In the genomic region with DNA sequence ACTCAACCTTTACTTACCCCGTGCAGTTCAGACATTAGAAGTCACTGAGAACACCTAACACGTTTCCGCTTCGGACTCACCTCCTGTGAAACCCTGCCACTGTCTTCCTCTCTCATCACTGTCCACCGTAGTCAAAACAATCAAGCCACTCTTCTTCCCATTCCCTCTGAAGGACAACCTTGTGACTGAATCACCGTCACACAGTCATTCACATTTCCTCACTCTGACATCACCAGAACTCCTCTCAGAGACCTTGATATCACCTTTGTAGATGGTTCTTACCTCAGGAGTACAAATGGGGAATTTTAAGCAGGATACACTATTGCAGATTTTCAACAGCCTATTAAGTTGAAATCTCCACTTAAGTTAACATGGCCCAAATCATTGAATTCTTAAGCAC, we compare ENCODE assay signal across 1 cellular context.
TF ChIP-seq lines count a peak whose summit lies in the region.

No MANE protein-coding gene starts in this region.

TF ChIP-seq in WTC11, 78 proteins besides CTCF, POLR2A, EP300 and RAD21 (continued from another document):
- TF ChIP-seq, protein P1, sequence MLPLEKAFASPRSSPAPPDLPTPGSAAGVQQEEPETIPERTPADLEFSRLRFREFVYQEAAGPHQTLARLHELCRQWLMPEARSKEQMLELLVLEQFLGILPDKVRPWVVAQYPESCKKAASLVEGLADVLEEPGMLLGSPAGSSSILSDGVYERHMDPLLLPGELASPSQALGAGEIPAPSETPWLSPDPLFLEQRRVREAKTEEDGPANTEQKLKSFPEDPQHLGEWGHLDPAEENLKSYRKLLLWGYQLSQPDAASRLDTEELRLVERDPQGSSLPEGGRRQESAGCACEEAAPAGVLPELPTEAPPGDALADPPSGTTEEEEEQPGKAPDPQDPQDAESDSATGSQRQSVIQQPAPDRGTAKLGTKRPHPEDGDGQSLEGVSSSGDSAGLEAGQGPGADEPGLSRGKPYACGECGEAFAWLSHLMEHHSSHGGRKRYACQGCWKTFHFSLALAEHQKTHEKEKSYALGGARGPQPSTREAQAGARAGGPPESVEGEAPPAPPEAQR (CRISPR knock-in tag; IDR thresholded peaks at IDR 0.05): no peak
- TF ChIP-seq, protein P2, sequence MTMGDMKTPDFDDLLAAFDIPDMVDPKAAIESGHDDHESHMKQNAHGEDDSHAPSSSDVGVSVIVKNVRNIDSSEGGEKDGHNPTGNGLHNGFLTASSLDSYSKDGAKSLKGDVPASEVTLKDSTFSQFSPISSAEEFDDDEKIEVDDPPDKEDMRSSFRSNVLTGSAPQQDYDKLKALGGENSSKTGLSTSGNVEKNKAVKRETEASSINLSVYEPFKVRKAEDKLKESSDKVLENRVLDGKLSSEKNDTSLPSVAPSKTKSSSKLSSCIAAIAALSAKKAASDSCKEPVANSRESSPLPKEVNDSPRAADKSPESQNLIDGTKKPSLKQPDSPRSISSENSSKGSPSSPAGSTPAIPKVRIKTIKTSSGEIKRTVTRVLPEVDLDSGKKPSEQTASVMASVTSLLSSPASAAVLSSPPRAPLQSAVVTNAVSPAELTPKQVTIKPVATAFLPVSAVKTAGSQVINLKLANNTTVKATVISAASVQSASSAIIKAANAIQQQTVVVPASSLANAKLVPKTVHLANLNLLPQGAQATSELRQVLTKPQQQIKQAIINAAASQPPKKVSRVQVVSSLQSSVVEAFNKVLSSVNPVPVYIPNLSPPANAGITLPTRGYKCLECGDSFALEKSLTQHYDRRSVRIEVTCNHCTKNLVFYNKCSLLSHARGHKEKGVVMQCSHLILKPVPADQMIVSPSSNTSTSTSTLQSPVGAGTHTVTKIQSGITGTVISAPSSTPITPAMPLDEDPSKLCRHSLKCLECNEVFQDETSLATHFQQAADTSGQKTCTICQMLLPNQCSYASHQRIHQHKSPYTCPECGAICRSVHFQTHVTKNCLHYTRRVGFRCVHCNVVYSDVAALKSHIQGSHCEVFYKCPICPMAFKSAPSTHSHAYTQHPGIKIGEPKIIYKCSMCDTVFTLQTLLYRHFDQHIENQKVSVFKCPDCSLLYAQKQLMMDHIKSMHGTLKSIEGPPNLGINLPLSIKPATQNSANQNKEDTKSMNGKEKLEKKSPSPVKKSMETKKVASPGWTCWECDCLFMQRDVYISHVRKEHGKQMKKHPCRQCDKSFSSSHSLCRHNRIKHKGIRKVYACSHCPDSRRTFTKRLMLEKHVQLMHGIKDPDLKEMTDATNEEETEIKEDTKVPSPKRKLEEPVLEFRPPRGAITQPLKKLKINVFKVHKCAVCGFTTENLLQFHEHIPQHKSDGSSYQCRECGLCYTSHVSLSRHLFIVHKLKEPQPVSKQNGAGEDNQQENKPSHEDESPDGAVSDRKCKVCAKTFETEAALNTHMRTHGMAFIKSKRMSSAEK (CRISPR knock-in tag; IDR thresholded peaks at IDR 0.05; ENCODE audit: borderline replicate concordance): no peak
- no peak for TF ChIP-seq ESRRA (CRISPR knock-in tag; IDR thresholded peaks at IDR 0.05; ENCODE audit: borderline replicate concordance)
- TF ChIP-seq, protein P3, sequence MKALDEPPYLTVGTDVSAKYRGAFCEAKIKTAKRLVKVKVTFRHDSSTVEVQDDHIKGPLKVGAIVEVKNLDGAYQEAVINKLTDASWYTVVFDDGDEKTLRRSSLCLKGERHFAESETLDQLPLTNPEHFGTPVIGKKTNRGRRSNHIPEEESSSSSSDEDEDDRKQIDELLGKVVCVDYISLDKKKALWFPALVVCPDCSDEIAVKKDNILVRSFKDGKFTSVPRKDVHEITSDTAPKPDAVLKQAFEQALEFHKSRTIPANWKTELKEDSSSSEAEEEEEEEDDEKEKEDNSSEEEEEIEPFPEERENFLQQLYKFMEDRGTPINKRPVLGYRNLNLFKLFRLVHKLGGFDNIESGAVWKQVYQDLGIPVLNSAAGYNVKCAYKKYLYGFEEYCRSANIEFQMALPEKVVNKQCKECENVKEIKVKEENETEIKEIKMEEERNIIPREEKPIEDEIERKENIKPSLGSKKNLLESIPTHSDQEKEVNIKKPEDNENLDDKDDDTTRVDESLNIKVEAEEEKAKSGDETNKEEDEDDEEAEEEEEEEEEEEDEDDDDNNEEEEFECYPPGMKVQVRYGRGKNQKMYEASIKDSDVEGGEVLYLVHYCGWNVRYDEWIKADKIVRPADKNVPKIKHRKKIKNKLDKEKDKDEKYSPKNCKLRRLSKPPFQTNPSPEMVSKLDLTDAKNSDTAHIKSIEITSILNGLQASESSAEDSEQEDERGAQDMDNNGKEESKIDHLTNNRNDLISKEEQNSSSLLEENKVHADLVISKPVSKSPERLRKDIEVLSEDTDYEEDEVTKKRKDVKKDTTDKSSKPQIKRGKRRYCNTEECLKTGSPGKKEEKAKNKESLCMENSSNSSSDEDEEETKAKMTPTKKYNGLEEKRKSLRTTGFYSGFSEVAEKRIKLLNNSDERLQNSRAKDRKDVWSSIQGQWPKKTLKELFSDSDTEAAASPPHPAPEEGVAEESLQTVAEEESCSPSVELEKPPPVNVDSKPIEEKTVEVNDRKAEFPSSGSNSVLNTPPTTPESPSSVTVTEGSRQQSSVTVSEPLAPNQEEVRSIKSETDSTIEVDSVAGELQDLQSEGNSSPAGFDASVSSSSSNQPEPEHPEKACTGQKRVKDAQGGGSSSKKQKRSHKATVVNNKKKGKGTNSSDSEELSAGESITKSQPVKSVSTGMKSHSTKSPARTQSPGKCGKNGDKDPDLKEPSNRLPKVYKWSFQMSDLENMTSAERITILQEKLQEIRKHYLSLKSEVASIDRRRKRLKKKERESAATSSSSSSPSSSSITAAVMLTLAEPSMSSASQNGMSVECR (CRISPR knock-in tag; IDR thresholded peaks at IDR 0.05; ENCODE audit: borderline replicate concordance): no peak
- TF ChIP-seq RORB (CRISPR knock-in tag; IDR thresholded peaks at IDR 0.05): no peak
- TF ChIP-seq FOXP1 (CRISPR knock-in tag; IDR thresholded peaks at IDR 0.05; ENCODE audit: borderline replicate concordance): no peak
- TF ChIP-seq, protein P4, sequence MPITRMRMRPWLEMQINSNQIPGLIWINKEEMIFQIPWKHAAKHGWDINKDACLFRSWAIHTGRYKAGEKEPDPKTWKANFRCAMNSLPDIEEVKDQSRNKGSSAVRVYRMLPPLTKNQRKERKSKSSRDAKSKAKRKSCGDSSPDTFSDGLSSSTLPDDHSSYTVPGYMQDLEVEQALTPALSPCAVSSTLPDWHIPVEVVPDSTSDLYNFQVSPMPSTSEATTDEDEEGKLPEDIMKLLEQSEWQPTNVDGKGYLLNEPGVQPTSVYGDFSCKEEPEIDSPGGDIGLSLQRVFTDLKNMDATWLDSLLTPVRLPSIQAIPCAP (CRISPR knock-in tag; IDR thresholded peaks at IDR 0.05): no peak
